In genomic region chr11:102447193-102447592, GRCh38 we compare ENCODE assay signal across 1 cellular context.
TF ChIP-seq lines count a peak whose summit lies in the region.

No MANE protein-coding gene starts in this region.

TF ChIP-seq in HepG2, 621 proteins besides CTCF, POLR2A, EP300 and RAD21 (continued from another document):
- TF ChIP-seq POGK (CRISPR knock-in tag; conservative IDR thresholded peaks at IDR 0.05) (no peak), RFX1 (IDR thresholded peaks at IDR 0.05) (no peak)
